ENCODE assay signal across 10 cellular contexts in the genomic region with DNA sequence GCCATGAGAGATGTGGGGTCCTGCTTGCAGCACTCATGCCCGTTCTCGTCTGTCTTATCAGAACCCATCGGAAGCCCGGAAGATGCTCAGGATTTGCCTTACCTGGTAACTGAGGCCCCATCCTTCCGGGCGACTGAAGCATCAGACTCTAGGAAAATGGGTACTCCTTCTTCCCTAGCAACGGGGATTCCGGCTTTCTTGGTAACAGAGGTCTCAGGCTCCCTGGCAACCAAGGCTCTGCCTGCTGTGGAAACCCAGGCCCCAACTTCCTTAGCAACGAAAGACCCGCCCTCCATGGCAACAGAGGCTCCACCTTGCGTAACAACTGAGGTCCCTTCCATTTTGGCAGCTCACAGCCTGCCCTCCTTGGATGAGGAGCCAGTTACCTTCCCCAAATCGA. TPM values are rescaled to one million over a fixed set of nuclear protein-coding genes. Genes with fewer than 3 reads are reported as not detected.
DNase-seq lines count a peak whose midpoint lies in the region; ATAC-seq lines count a peak whose summit lies in the region.
"Had no signal": no experiment of that assay in that cellular context is flagged by ENCODE, and none has a peak within 500 bp of the region (broad histone marks: within the 10 kb centered on the region; RNA-seq: fewer than 3 reads in every experiment).

No MANE protein-coding gene starts in this region.

- no peaks in the 10 kb centered on the region for H3K27me3 ChIP-seq in right cardiac atrium (ENCODE audit: control insufficient read depth, insufficient read depth)

- no peaks in the 10 kb centered on the region for H3K9me3 ChIP-seq in right cardiac atrium (ENCODE audit: control insufficient read depth, low read length)
- H3K9me3 ChIP-seq: A549, thoracic aorta had no signal

- no peak overlapping the region for H3K27ac ChIP-seq in right cardiac atrium (ENCODE audit: low read length)
- H3K27ac ChIP-seq: A549, thoracic aorta had no signal

- 67% methylated on average over 12 of the region's 12 CpGs for WGBS in right cardiac atrium

- ATAC-seq in right cardiac atrium (peak; percentile 10 to 35), GM21576 (IDR thresholded peaks at IDR 0.05; ENCODE audit: unreplicated experiment) (no peak)

- peaks cover 5% of the 10 kb centered on the region for H3K4me1 ChIP-seq in right cardiac atrium (ENCODE audit: control insufficient read depth, insufficient read depth, low read length)

- no peak overlapping the region for H3K4me3 ChIP-seq in right cardiac atrium (ENCODE audit: low read length)
- H3K4me3 ChIP-seq: A549, thoracic aorta had no signal

- peak; percentile 36 for DNase-seq in DMS79 treated with DMSO at 0.1 percent for 48 hours (lab: John Stamatoyannopoulos, UW)
- no peak for DNase-seq in DMS79 (lab: John Stamatoyannopoulos, UW)
- peak; percentile 98 for DNase-seq in SKM-1 treated with dmso at 0.1 percent for 144 hours (lab: John Stamatoyannopoulos, UW; ENCODE audit: unreplicated experiment)
- peak; percentile 76 for DNase-seq in activated naive CD4-positive, alpha-beta T cell treated with anti-CD3 and anti-CD28 coated beads, Interleukin-2, amount 50 U/mL, for 16 hours
- DNase-seq in right cardiac atrium = peak; percentile 78 to 90 (median 89)
- DNase-seq in stimulated activated CD4-positive, alpha-beta T cell treated with anti-CD3 and anti-CD28 coated beads, Interleukin-15, amount 100 ng/mL, for 1 hour (ENCODE audit: low read depth in 1 of 2, low spot score in 1 of 2) = peak; percentile 56 to 71
- no peak for DNase-seq in cerebellum (ENCODE audit: low spot score)

- intact Hi-C loops in right cardiac atrium (cut with DNase I) = no loop called here

RNA-seq across cellular contexts. Expression of gene PI16, which starts 8.3 kb away (rescaled TPM):
- total RNA-seq in right cardiac atrium (100 to 1,000 TPM in 1 of 4 donors, 10 to 100 TPM in 3; 35.0 to 125 (median 45.1) TPM), cerebellum (0.73 TPM)
- polyA plus RNA-seq in right cardiac atrium = 69.5 TPM
- polyA plus RNA-seq: A549 had no signal

RNA-seq across cellular contexts. Expression of gene MTCH1, which starts 23.1 kb away (rescaled TPM):
- total RNA-seq in right cardiac atrium = 100 to 1,000 TPM; 217 to 249 (median 227) TPM
- 198 TPM for polyA plus RNA-seq in right cardiac atrium
- total RNA-seq in cerebellum = 93.0 TPM

RNA-seq across cellular contexts. Expression of gene FGD2, which starts 42.6 kb away (rescaled TPM):
- total RNA-seq in right cardiac atrium = 10 to 100 TPM in 2 of 4 donors, 1 to 10 TPM in 2; 6.4 to 14.0 (median 10.7) TPM
- 5.1 TPM for polyA plus RNA-seq in right cardiac atrium
- 3.1 TPM for total RNA-seq in cerebellum
- polyA plus RNA-seq: A549 had no signal

Comparison
In these comparisons a context has a peak if more than half of its experiments do, and no peak if none do; other contexts are left out.
1. DNase-seq: peak in DMS79 treated with DMSO at 0.1 percent for 48 hours (single experiment), SKM-1 treated with dmso at 0.1 percent for 144 hours (single experiment), activated naive CD4-positive, alpha-beta T cell treated with anti-CD3 and anti-CD28 coated beads, Interleukin-2, amount 50 U/mL, for 16 hours (single experiment), right cardiac atrium (3 of 3) and stimulated activated CD4-positive, alpha-beta T cell treated with anti-CD3 and anti-CD28 coated beads, Interleukin-15, amount 100 ng/mL, for 1 hour (2 of 2); none in DMS79 (single experiment) and cerebellum (single experiment).
2. RNA of gene PI16, which starts 8.3 kb away (total RNA-seq): 35.0 to 125 TPM in right cardiac atrium; 0.73 TPM in cerebellum (single experiment); every median in the first group is over 10 times any median in the second.